In the genomic region with DNA sequence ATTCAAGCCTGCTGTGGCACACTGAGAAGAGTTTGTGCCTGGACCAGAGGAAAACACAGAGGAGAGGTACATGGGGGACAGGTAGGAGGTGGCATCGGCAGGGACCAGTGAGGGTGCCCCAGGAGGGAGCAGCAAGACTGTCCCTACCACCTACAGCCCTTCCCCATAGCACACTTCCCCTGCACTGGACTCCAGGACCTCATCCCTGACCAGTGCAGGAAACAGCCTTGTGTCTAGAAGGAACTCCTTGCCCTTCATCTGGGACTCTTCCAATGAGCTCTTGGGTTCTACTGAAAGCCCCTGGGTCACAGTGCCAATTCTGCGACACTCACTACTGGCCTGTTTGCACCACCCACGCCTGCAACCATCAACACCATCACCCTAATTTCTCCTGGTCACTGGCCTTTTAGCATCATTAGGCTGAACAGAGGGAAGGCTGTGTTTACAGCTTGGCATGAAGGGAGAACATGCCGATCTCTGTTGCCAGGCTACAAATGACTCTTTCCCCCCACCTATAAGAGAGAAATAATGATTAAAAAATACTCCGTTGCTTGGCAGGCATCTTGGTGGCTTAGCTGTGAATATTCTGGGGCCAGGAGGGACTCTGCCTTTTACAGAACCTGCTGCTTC, we compare ENCODE assay signal across 17 cellular contexts.
DNase-seq lines count a peak whose midpoint lies in the region; TF ChIP-seq lines count a peak whose summit lies in the region.
"Had no signal": no experiment of that assay in that cellular context is flagged by ENCODE, and none has a peak within 500 bp of the region (broad histone marks: within the 10 kb centered on the region; RNA-seq: fewer than 3 reads in every experiment).

No MANE protein-coding gene starts in this region.

- H3K27ac Mint-ChIP-seq in brain: peak overlapping the region; percentile 30 to 90 (median 51)
- H3K27ac Mint-ChIP-seq: CD4-positive, alpha-beta T cell had no signal

- H2AFZ ChIP-seq in neural cell (ENCODE audit: low read depth, low read length): no peak overlapping the region

- no peaks in the 10 kb centered on the region for H4K20me1 ChIP-seq in neural cell (ENCODE audit: insufficient read depth)

- no peaks in the 10 kb centered on the region for H3K9me2 ChIP-seq in neural cell (ENCODE audit: insufficient read depth, low read length)

- H3K4me1 ChIP-seq in suprapubic skin: peaks cover 2% of the 10 kb centered on the region
- H3K4me1 ChIP-seq: BE2C had no signal

- no peak for TF ChIP-seq POLR2A in suprapubic skin (IDR thresholded peaks at IDR 0.05)

- no peak overlapping the region for H3K4me2 ChIP-seq in neural cell (ENCODE audit: low read length)

- H3K36me3 Mint-ChIP-seq in brain: no peaks in the 10 kb centered on the region

- TF ChIP-seq RAD21 in neural cell (conservative IDR thresholded peaks at IDR 0.05): no peak

- TF ChIP-seq CTCF in brain (conservative IDR thresholded peaks at IDR 0.05) (no peak), neural cell (IDR thresholded peaks at IDR 0.05; ENCODE audit: poor library complexity, severe bottlenecking) (no peak), suprapubic skin (IDR thresholded peaks at IDR 0.05) (no peak)

- H3K36me3 ChIP-seq in neural cell (ENCODE audit: insufficient read depth, low read length) (no peaks in the 10 kb centered on the region), suprapubic skin (no peaks in the 10 kb centered on the region)
- H3K36me3 ChIP-seq: BE2C had no signal

- H3K4me3 ChIP-seq in neural cell (ENCODE audit: low read length) (no peak overlapping the region), suprapubic skin (no peak overlapping the region)

- H3K27me3 ChIP-seq in neural cell (ENCODE audit: insufficient read depth, low read depth, low read length): no peaks in the 10 kb centered on the region
- no peaks in the 10 kb centered on the region for H3K27me3 ChIP-seq in suprapubic skin
- H3K27me3 ChIP-seq: BE2C had no signal

- H3K4me3 Mint-ChIP-seq in brain: peak overlapping the region in 1 of 5 experiments; percentile 48
- H3K4me3 Mint-ChIP-seq: CD4-positive, alpha-beta T cell; H9 had no signal

- TF ChIP-seq EP300 in neural cell (conservative IDR thresholded peaks at IDR 0.05; ENCODE audit: poor library complexity, severe bottlenecking) (no peak), suprapubic skin (IDR thresholded peaks at IDR 0.05) (peak; percentile 60)

- WGBS in suprapubic skin: 79% methylated on average over 5 of the region's 5 CpGs

- H3K79me2 ChIP-seq in neural cell (replicated peaks; ENCODE audit: insufficient read depth, low read length): no peaks in the 10 kb centered on the region

- H3K9ac ChIP-seq in neural cell (ENCODE audit: low read length): peak overlapping the region; percentile 3

- H3K27me3 Mint-ChIP-seq in brain: peaks cover 13% of the 10 kb centered on the region

- DNase-seq in NCI-H748 (lab: John Stamatoyannopoulos, UW; ENCODE audit: unreplicated experiment) (peak; percentile 50), suprapubic skin (ENCODE audit: low spot score in 2 of 2) (no peak)
- no peak for DNase-seq in stimulated activated CD4-positive, alpha-beta T cell treated with anti-CD3 and anti-CD28 coated beads, Interleukin-15, amount 100 ng/mL, for 24 hours
- DNase-seq in stimulated activated naive CD4-positive, alpha-beta T cell (lab: John Stamatoyannopoulos, UW): no peak
- no peak for DNase-seq in stimulated activated naive CD4-positive, alpha-beta T cell treated with Interleukin-2 at 50 U/mL for 16 hours (lab: John Stamatoyannopoulos, UW)
- DNase-seq: BE2C; CD4-positive, alpha-beta T cell; H9; IMR-90; Kasumi-1; MM.1S; NCI-H1105 treated with DMSO at 0.1 percent for 48 hours; NCI-H1930; NCI-H510A treated with DMSO at 0.1 percent for 48 hours; SHP77 treated with DMSO at 0.1 percent for 48 hours had no signal

- peaks cover 0 to 14% (median 4%) of the 10 kb centered on the region in 5 experiments for H3K9me3 Mint-ChIP-seq in brain
- H3K9me3 Mint-ChIP-seq: CD4-positive, alpha-beta T cell; H9 had no signal

- peak overlapping the region; percentile 20 for H3K27ac ChIP-seq in neural cell (ENCODE audit: low read length)
- H3K27ac ChIP-seq in suprapubic skin: no peak overlapping the region

- H3K9me3 ChIP-seq in neural cell (ENCODE audit: low read length) (no peaks in the 10 kb centered on the region), suprapubic skin (no peaks in the 10 kb centered on the region)
- H3K9me3 ChIP-seq: BE2C had no signal

- no peaks in the 10 kb centered on the region for H3F3A ChIP-seq in neural cell (ENCODE audit: insufficient read depth, low read length, poor library complexity, severe bottlenecking)

- peaks cover 51% of the 10 kb centered on the region for H3K4me1 Mint-ChIP-seq in brain
- H3K4me1 Mint-ChIP-seq: H9 had no signal

TF ChIP-seq in neural cell, 6 proteins besides CTCF, POLR2A, EP300 and RAD21:
- TF ChIP-seq EZH2 (IDR thresholded peaks at IDR 0.05; ENCODE audit: borderline replicate concordance, insufficient read depth, low read length, poor library complexity, severe bottlenecking): no peak
- TF ChIP-seq MXI1 (conservative IDR thresholded peaks at IDR 0.05; ENCODE audit: poor library complexity, severe bottlenecking): no peak
